Comparison of ENCODE assay signal across 9 cellular contexts in genomic region chr20:31704225-31705119, GRCh38. TPM values are rescaled to one million over a fixed set of nuclear protein-coding genes. Genes with fewer than 3 reads are reported as not detected.
DNase-seq lines count a peak whose midpoint lies in the region; ATAC-seq, FAIRE-seq and TF ChIP-seq lines count a peak whose summit lies in the region.
"Had no signal": no experiment of that assay in that cellular context is flagged by ENCODE, and none has a peak within 500 bp of the region (broad histone marks: within the 10 kb centered on the region; RNA-seq: fewer than 3 reads in every experiment).

No MANE protein-coding gene starts in this region.

- TF ChIP-seq RAD21 in A549 (conservative IDR thresholded peaks at IDR 0.05 in 1 of 2, IDR thresholded peaks at IDR 0.05 in 1 of 2): peak; percentile 16 to 36; a peak in 2 of 5 replicates

- H3K9ac ChIP-seq in KMS-11 (no peak overlapping the region), mesendoderm (ENCODE audit: low read length) (no peak overlapping the region)

- DNase-seq in A549 (ENCODE audit: low read depth in 1 of 2, low spot score in 1 of 2) (peak; percentile 75 to 96), dedifferentiated amniotic fluid mesenchymal stem cell (ENCODE audit: extremely low spot score) (peak; percentile 28), mesendoderm (peak; percentile 88), DMS79 treated with DMSO at 0.1 percent for 48 hours (lab: John Stamatoyannopoulos, UW) (no peak), RPMI8226 (no peak), Kasumi-1 (lab: John Stamatoyannopoulos, UW) (no peak)

- no peak overlapping the region for H2AFZ ChIP-seq in KMS-11 (ENCODE audit: low read depth)

- H3K4me1 ChIP-seq in A549 (peaks cover 97% of the 10 kb centered on the region), KMS-11 (ENCODE audit: low read depth, poor library complexity, severe bottlenecking) (peaks cover 99% of the 10 kb centered on the region), mesendoderm (ENCODE audit: control insufficient read depth, low read depth, low read length) (no peaks in the 10 kb centered on the region)

- no peak overlapping the region for H3K4ac ChIP-seq in mesendoderm (ENCODE audit: low read depth, low read length)

- ATAC-seq in A549 (peak; percentile 81 to 88), HG03378 (IDR thresholded peaks at IDR 0.05; ENCODE audit: unreplicated experiment) (no peak)

- H3K79me2 ChIP-seq in KMS-11 (ENCODE audit: insufficient read depth, low read depth) (peaks cover 57% of the 10 kb centered on the region), mesendoderm (ENCODE audit: control insufficient read depth, insufficient read depth, low read length) (no peaks in the 10 kb centered on the region)

- H3K27me3 ChIP-seq in KMS-11 (ENCODE audit: insufficient read depth, low read depth): no peaks in the 10 kb centered on the region
- no peaks in the 10 kb centered on the region for H3K27me3 ChIP-seq in mesendoderm (ENCODE audit: insufficient read depth, low read length, poor library complexity)

- H4K5ac ChIP-seq in mesendoderm (ENCODE audit: low read length): no peak overlapping the region

- WGBS in A549 (ENCODE audit: missing lambda C conversion rate): 8% methylated on average over 11 of the region's 11 CpGs
- WGBS in mesendoderm (ENCODE audit: extremely low coverage, insufficient coverage, low lambda C conversion rate): no CpG with 5 or more reads among the region's 11 CpGs

- TF ChIP-seq EP300 in A549 (IDR thresholded peaks at IDR 0.05): peak; percentile 99

- TF ChIP-seq POLR2A in A549 (IDR thresholded peaks at IDR 0.05; ENCODE audit: low read length): no peak

- H2BK5ac ChIP-seq in mesendoderm (ENCODE audit: low read length): no peak overlapping the region

- no peaks in the 10 kb centered on the region for H4K20me1 ChIP-seq in KMS-11 (ENCODE audit: insufficient read depth)

- H3K4me2 ChIP-seq in A549: peak overlapping the region; percentile 69
- peak overlapping the region; percentile 89 for H3K4me2 ChIP-seq in KMS-11
- H3K4me2 ChIP-seq in mesendoderm (ENCODE audit: low read length): no peak overlapping the region

- no peak overlapping the region for H3K23ac ChIP-seq in mesendoderm (ENCODE audit: low read length)

- POLR2A ChIA-PET in A549 (lab: Yijun Ruan, JAX): interaction anchor here (0.6 to 3.4 kb wide), 13 partner anchors 8 to 144 kb away, joined by 3 to 30 read pairs (median 4); partner anchors contain the start of genes BCL2L1, ID1 and TPX2

- CTCF ChIA-PET in A549 (lab: Yijun Ruan, JAX): interaction anchor here (0.8 to 12.5 kb wide), 10 partner anchors 9 to 92 kb away, joined by 3 to 167 read pairs (median 6); partner anchors contain the start of gene BCL2L1

- no peak overlapping the region for H4K8ac ChIP-seq in mesendoderm (ENCODE audit: low read depth, low read length)

- H3K4me3 ChIP-seq in A549 (peak overlapping the region; percentile 11; the same call in 1 of the 3 replicates), KMS-11 (IDR thresholded peaks at IDR 0.05; ENCODE audit: insufficient read depth, low read depth, low read length) (no peak overlapping the region), mesendoderm (ENCODE audit: low read length) (no peak overlapping the region)

- peaks cover 3% of the 10 kb centered on the region; the same call in 1 of the 2 replicates for H3K36me3 ChIP-seq in KMS-11 (ENCODE audit: insufficient read depth)
- H3K36me3 ChIP-seq in mesendoderm (ENCODE audit: control insufficient read depth, insufficient read depth, low read length): no peaks in the 10 kb centered on the region

- no peak overlapping the region for H2BK15ac ChIP-seq in mesendoderm (replicated peaks; ENCODE audit: low read depth)

- peak overlapping the region; percentile 89 to 95 for H3K27ac ChIP-seq in A549
- peak overlapping the region; percentile 86 for H3K27ac ChIP-seq in KMS-11
- H3K27ac ChIP-seq in mesendoderm (ENCODE audit: low read depth, low read length): peak overlapping the region; percentile 7
- H3K27ac ChIP-seq: VCaP had no signal

- H3K18ac ChIP-seq in mesendoderm (ENCODE audit: low read length): no peak overlapping the region

- H3K9me3 ChIP-seq in A549: no peaks in the 10 kb centered on the region

- peak; percentile 72 for FAIRE-seq in A549 (lab: Jason Lieb, UNC)

- peaks cover 1% of the 10 kb centered on the region for H3K79me1 ChIP-seq in mesendoderm (ENCODE audit: low read length)

- no peak overlapping the region for H2BK120ac ChIP-seq in mesendoderm (ENCODE audit: low read depth, low read length)

- TF ChIP-seq CTCF in A549 (IDR thresholded peaks at IDR 0.05): no peak
- TF ChIP-seq CTCF in KMS-11 (conservative IDR thresholded peaks at IDR 0.05; ENCODE audit: low read depth, low read length): no peak

- H2AK5ac ChIP-seq in mesendoderm (ENCODE audit: low read length): no peak overlapping the region

- no peak overlapping the region for H3K56ac ChIP-seq in mesendoderm (ENCODE audit: low read length)

TF ChIP-seq in A549, 52 proteins besides CTCF, POLR2A, EP300 and RAD21 (continues in another document):
- TF ChIP-seq JUNB (IDR thresholded peaks at IDR 0.05) (peak; percentile 84), USF2 (IDR thresholded peaks at IDR 0.05) (no peak), ZNF302 (CRISPR knock-in tag; IDR thresholded peaks at IDR 0.05) (peak; percentile 7), MAZ (IDR thresholded peaks at IDR 0.05; ENCODE audit: borderline replicate concordance, low read depth, low read length) (no peak), FOXS1 (CRISPR knock-in tag; IDR thresholded peaks at IDR 0.05) (peak; percentile 85), HEYL (CRISPR knock-in tag; IDR thresholded peaks at IDR 0.05) (no peak), JUN (IDR thresholded peaks at IDR 0.05) (peak; percentile 98 to 99), EHF (CRISPR knock-in tag; IDR thresholded peaks at IDR 0.05) (peak; percentile 75), ZSCAN20 (CRISPR knock-in tag; IDR thresholded peaks at IDR 0.05) (0 out of 2 replicates have a peak, but pooled peaks have one; percentile 24), SMC3 (IDR thresholded peaks at IDR 0.05) (peak; percentile 39; the same call in 1 of the 3 replicates), ESRRA (IDR thresholded peaks at IDR 0.05; ENCODE audit: borderline replicate concordance, low read length) (no peak), NPAS2 (CRISPR knock-in tag; IDR thresholded peaks at IDR 0.05; ENCODE audit: borderline replicate concordance) (no peak), RARB (CRISPR knock-in tag; IDR thresholded peaks at IDR 0.05) (no peak; the same call in 1 of the 2 replicates), ATOH8 (CRISPR knock-in tag; IDR thresholded peaks at IDR 0.05; ENCODE audit: low read depth) (peak; percentile 67), ELK1 (IDR thresholded peaks at IDR 0.05; ENCODE audit: low read depth, low read length) (no peak), TP53 (CRISPR knock-in tag; IDR thresholded peaks at IDR 0.05) (0 out of 2 replicates have a peak, but pooled peaks have one; percentile 24), NFE2L2 (conservative IDR thresholded peaks at IDR 0.05; ENCODE audit: low read length) (no peak), FOSB (CRISPR knock-in tag; IDR thresholded peaks at IDR 0.05) (peak; percentile 67; the same call in 1 of the 2 replicates), HOXA7 (CRISPR knock-in tag; IDR thresholded peaks at IDR 0.05) (peak; percentile 70; the same call in 1 of the 2 replicates), HOXB5 (CRISPR knock-in tag; IDR thresholded peaks at IDR 0.05) (no peak; the same call in 1 of the 2 replicates), GATA3 (IDR thresholded peaks at IDR 0.05; ENCODE audit: borderline replicate concordance) (peak; percentile 97), HDAC2 (IDR thresholded peaks at IDR 0.05) (no peak), RFX5 (IDR thresholded peaks at IDR 0.05) (no peak), CHD2 (IDR thresholded peaks at IDR 0.05; ENCODE audit: low read length, partially characterized antibody) (no peak)

RNA-seq across cellular contexts. Expression of gene BCL2L1, which starts 18.2 kb away (rescaled TPM):
- polyA plus RNA-seq in A549 (2011; rRNA removed) (159 and 178 TPM in 2 replicates), A549 (2017; fragmentation: RNase III; extraction: RNeasy Plus Mini Kit Qiagen cat#74134 plus additional on column Dnase treatment) (143 to 157 TPM (median 154 TPM) in 3 replicates)
- polyA plus RNA-seq in A549 (2012; cell fraction: cytosol; rRNA removed): 100 and 118 TPM in 2 replicates
- polyA plus RNA-seq in A549 (2012; cell fraction: nucleus; rRNA removed): 93.5 and 108 TPM in 2 replicates
- 116 and 122 TPM in 2 replicates for polyA minus RNA-seq in A549 (2011; rRNA and poly(A)+ RNA removed)
- polyA plus RNA-seq in mesendoderm (2013, experiment 1 of 2): 41.9 TPM
- polyA plus RNA-seq in mesendoderm (2013, experiment 2 of 2): 43.7 TPM

RNA-seq across cellular contexts. Expression of gene TPX2, which starts 34.6 kb away (rescaled TPM):
- polyA plus RNA-seq in A549 (2011; rRNA removed) (79.4 and 92.9 TPM in 2 replicates), A549 (2017; fragmentation: RNase III; extraction: RNeasy Plus Mini Kit Qiagen cat#74134 plus additional on column Dnase treatment) (84.9 to 106 TPM (median 92.9 TPM) in 3 replicates)
- polyA plus RNA-seq in A549 (2012; cell fraction: cytosol; rRNA removed): 33.0 and 33.5 TPM in 2 replicates
- polyA plus RNA-seq in A549 (2012; cell fraction: nucleus; rRNA removed): 30.7 and 46.3 TPM in 2 replicates
- 39.4 and 42.7 TPM in 2 replicates for polyA minus RNA-seq in A549 (2011; rRNA and poly(A)+ RNA removed)
- 119 TPM for polyA plus RNA-seq in mesendoderm (2013, experiment 1 of 2)
- polyA plus RNA-seq in mesendoderm (2013, experiment 2 of 2): 120 TPM

Comparison
In these comparisons a context has a peak if more than half of its experiments do, and no peak if none do; other contexts are left out.
1. DNase-seq: peak in A549 (2 of 2), dedifferentiated amniotic fluid mesenchymal stem cell (single experiment) and mesendoderm (single experiment); none in DMS79 treated with DMSO at 0.1 percent for 48 hours (single experiment), RPMI8226 (single experiment) and Kasumi-1 (0 of 2).
2. H3K27ac ChIP-seq: peak in every context shown above with its lines; median percentile 92 in A549; 86 in KMS-11; 7 in mesendoderm.